2 cellular contexts compared by ENCODE assay signal in the genomic region with DNA sequence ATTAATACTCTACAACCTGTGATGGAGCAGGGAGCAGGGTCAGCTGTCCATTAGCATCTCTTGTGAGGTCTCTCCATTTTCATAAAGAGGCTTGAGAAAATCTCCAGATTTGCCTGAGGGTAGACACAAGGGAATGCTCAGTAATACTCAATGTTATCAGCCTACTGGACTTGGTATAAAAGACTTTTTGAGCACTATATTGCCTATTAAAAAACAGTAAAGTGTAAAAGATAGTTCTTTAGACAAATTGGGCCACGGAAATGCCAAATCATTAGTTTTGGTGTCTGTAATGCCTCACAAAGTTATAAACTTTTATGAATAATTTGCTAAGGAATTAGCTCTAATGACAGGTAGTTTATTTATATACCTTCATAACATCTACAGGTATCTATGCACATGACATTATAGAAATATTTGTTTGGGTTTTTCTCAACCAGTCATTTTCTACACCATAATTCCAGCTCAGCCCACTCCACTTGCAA.
A peak's percentile ranks its signal among the peaks of the same experiment; 100 is the strongest.
TF ChIP-seq lines count a peak whose summit lies in the region.
"Not testable (repeated sequence)": the region's sequence is repeated elsewhere in the genome, so short reads cannot be mapped to it uniquely, and the experiment has no call there.

No MANE protein-coding gene starts in this region.

TF ChIP-seq in A549, 52 proteins besides CTCF, POLR2A, EP300 and RAD21:
- TF ChIP-seq, protein P1, sequence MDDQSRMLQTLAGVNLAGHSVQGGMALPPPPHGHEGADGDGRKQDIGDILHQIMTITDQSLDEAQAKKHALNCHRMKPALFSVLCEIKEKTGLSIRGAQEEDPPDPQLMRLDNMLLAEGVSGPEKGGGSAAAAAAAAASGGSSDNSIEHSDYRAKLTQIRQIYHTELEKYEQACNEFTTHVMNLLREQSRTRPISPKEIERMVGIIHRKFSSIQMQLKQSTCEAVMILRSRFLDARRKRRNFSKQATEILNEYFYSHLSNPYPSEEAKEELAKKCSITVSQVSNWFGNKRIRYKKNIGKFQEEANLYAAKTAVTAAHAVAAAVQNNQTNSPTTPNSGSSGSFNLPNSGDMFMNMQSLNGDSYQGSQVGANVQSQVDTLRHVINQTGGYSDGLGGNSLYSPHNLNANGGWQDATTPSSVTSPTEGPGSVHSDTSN (IDR thresholded peaks at IDR 0.05), result 0 out of 2 replicates have a peak, but pooled peaks have one; percentile 8
- peak; percentile 87; the same call in 1 of the 2 replicates for TF ChIP-seq TFCP2L1 (CRISPR knock-in tag; IDR thresholded peaks at IDR 0.05)

TF ChIP-seq in K562, 482 proteins besides CTCF, POLR2A, EP300 and RAD21 (continued from another document):
- TF ChIP-seq SFPQ (IDR thresholded peaks at IDR 0.05; ENCODE audit: low read depth, low read length) (peak; percentile 84), POLR2H (tag; IDR thresholded peaks at IDR 0.05; ENCODE audit: low read depth) (peak; percentile 9), HDAC8 (tag; IDR thresholded peaks at IDR 0.05) (peak; percentile 95), FUS (optimal IDR thresholded peaks at IDR 0.05; ENCODE audit: low read depth, low read length) (peak; percentile 33), ETV6 (IDR thresholded peaks at IDR 0.05; ENCODE audit: borderline replicate concordance in 1 of 2, low read depth in 2 of 2, low read length in 1 of 2) (peak in 1 of 2 experiments; percentile 9; a peak in 1 of 4 replicates), NCOA4 (IDR thresholded peaks at IDR 0.05; ENCODE audit: partially characterized antibody) (peak; percentile 0)
- TF ChIP-seq ETV6 (CRISPR knock-in tag; IDR thresholded peaks at IDR 0.05; ENCODE audit: borderline replicate concordance), result not testable (repeated sequence)
